1 cellular context compared by ENCODE assay signal in the genomic region with DNA sequence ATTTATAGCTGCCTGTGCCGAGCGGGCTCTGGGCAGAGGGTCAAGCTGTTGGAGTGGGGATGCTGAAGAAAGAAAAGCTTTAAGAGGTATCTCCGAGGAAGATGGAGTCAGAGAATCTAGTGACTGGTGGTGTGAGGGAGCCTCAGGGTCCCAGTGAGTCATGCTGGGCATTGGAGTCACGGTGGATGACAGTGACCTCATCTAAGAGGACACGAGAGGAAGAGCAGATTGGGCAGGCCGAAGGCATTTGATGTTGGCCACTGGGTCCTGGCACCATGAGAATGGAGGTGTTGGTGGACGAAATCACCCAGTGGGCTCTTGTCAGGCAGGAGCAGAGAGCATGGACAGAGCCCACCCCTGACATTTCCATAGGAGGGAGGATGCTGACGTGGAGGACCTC.
TF ChIP-seq lines count a peak whose summit lies in the region.

No MANE protein-coding gene starts in this region.

TF ChIP-seq in GM23338, 12 proteins besides CTCF, POLR2A, EP300 and RAD21 (continued from another document):
- no peak for TF ChIP-seq ZNF462 (CRISPR knock-in tag; IDR thresholded peaks at IDR 0.05)
- TF ChIP-seq ZNF331 (CRISPR knock-in tag; IDR thresholded peaks at IDR 0.05; ENCODE audit: low read depth): no peak
- no peak for TF ChIP-seq STAT1 (IDR thresholded peaks at IDR 0.05; ENCODE audit: unreplicated experiment)
- TF ChIP-seq POLR2AphosphoS5 (IDR thresholded peaks at IDR 0.05; ENCODE audit: low read depth): no peak
TF ChIP-seq in GM23338: peak in this region for 0.
